ENCODE assay signal across 21 cellular contexts in genomic region chr2:75325594-75325993, GRCh38.
A peak's percentile ranks its signal among the peaks of the same experiment; 100 is the strongest.
DNase-seq lines count a peak whose midpoint lies in the region; ATAC-seq and TF ChIP-seq lines count a peak whose summit lies in the region.
"Had no signal": no experiment of that assay in that cellular context is flagged by ENCODE, and none has a peak within 500 bp of the region (broad histone marks: within the 10 kb centered on the region; RNA-seq: fewer than 3 reads in every experiment).

No MANE protein-coding gene starts in this region.

- H3K4me1 Mint-ChIP-seq in WTC11 (peaks cover 29% of the 10 kb centered on the region), neural crest cell (peaks cover 25% of the 10 kb centered on the region)
- H3K4me1 Mint-ChIP-seq: CD14-positive monocyte had no signal

- H3K27me3 Mint-ChIP-seq in WTC11 (ENCODE audit: low read depth), result no peaks in the 10 kb centered on the region
- no peaks in the 10 kb centered on the region for H3K27me3 Mint-ChIP-seq in neural crest cell (ENCODE audit: low read depth)

- POLR2A ChIA-PET in WTC11 (lab: Charles Lee), result no interaction called here

- TF ChIP-seq CTCF in WTC11 (IDR thresholded peaks at IDR 0.05), result no peak
- TF ChIP-seq CTCF in neural crest cell (conservative IDR thresholded peaks at IDR 0.05), result no peak
- no peak for TF ChIP-seq CTCF in GM20000 (IDR thresholded peaks at IDR 0.05; ENCODE audit: extremely low read depth, missing control alignments)

- no peaks in the 10 kb centered on the region for H3K9me3 Mint-ChIP-seq in WTC11
- H3K9me3 Mint-ChIP-seq in neural crest cell, result peaks cover 5% of the 10 kb centered on the region
- H3K9me3 Mint-ChIP-seq: CD4-positive, alpha-beta T cell had no signal

- DNase-seq in ELF-1 (ENCODE audit: low read depth, low spot score) (peak; percentile 76), WTC11 (ENCODE audit: low spot score) (no peak), iPS-NIHi7 (ENCODE audit: extremely low spot score) (peak; percentile 46), neural crest cell (ENCODE audit: low read depth, low spot score) (no peak), GM20000 (ENCODE audit: low spot score) (no peak), mesenteric fat pad (ENCODE audit: low spot score) (no peak)
- DNase-seq in stimulated activated CD4-positive, alpha-beta T cell treated with anti-CD3 and anti-CD28 coated beads, Interleukin-2, amount 100 ng/mL, for 48 hours, result no peak
- DNase-seq: 8988T; ACHN; AML-193; BE2C; Calu3; CD4-positive, alpha-beta T cell; COR-L47; DMS53; DMS79 treated with DMSO at 0.1 percent for 48 hours; GOT3; H7; HCEC 1CT had no signal

- no peak overlapping the region for H3K27ac Mint-ChIP-seq in WTC11
- peak overlapping the region; percentile 69 for H3K27ac Mint-ChIP-seq in neural crest cell (ENCODE audit: unreplicated experiment)
- H3K27ac Mint-ChIP-seq: CD14-positive monocyte; CD4-positive, alpha-beta T cell had no signal

- H3K36me3 Mint-ChIP-seq in WTC11 (no peaks in the 10 kb centered on the region), neural crest cell (ENCODE audit: low read depth) (no peaks in the 10 kb centered on the region)
- H3K36me3 Mint-ChIP-seq: CD14-positive monocyte had no signal

- CTCF ChIA-PET in WTC11 (lab: Charles Lee), result interaction anchor here (1.3 kb wide), 1 partner anchor 10 kb away, joined by 5 read pairs; no protein-coding TSS in a partner anchor

- ATAC-seq in WTC11, result peak; percentile 75
- ATAC-seq: A549 had no signal

- no peak overlapping the region for H3K4me3 Mint-ChIP-seq in WTC11
- no peak overlapping the region for H3K4me3 Mint-ChIP-seq in neural crest cell
- H3K4me3 Mint-ChIP-seq: CD14-positive monocyte; CD4-positive, alpha-beta T cell had no signal

TF ChIP-seq in WTC11, 78 proteins besides CTCF, POLR2A, EP300 and RAD21:
- TF ChIP-seq ZSCAN18 (CRISPR knock-in tag; IDR thresholded peaks at IDR 0.05), result no peak
- no peak for TF ChIP-seq ETV6 (CRISPR knock-in tag; IDR thresholded peaks at IDR 0.05)
- TF ChIP-seq OVOL2 (CRISPR knock-in tag; IDR thresholded peaks at IDR 0.05; ENCODE audit: borderline replicate concordance), result no peak
- TF ChIP-seq IRF2 (CRISPR knock-in tag; IDR thresholded peaks at IDR 0.05; ENCODE audit: borderline replicate concordance, low read depth), result no peak
- no peak for TF ChIP-seq SMAD3 (CRISPR knock-in tag; IDR thresholded peaks at IDR 0.05; ENCODE audit: borderline replicate concordance)
- TF ChIP-seq E2F5 (CRISPR knock-in tag; IDR thresholded peaks at IDR 0.05), result no peak
- no peak for TF ChIP-seq FOXP1 (CRISPR knock-in tag; IDR thresholded peaks at IDR 0.05; ENCODE audit: borderline replicate concordance)
- TF ChIP-seq ZNF232 (CRISPR knock-in tag; IDR thresholded peaks at IDR 0.05), result no peak
- no peak for TF ChIP-seq PRRX2 (CRISPR knock-in tag; IDR thresholded peaks at IDR 0.05)
- TF ChIP-seq USF2 (CRISPR knock-in tag; IDR thresholded peaks at IDR 0.05), result no peak
- no peak for TF ChIP-seq ZNF423 (CRISPR knock-in tag; IDR thresholded peaks at IDR 0.05)
- TF ChIP-seq CREM (CRISPR knock-in tag; IDR thresholded peaks at IDR 0.05), result no peak
- TF ChIP-seq ZNF263 (CRISPR knock-in tag; IDR thresholded peaks at IDR 0.05; ENCODE audit: low read depth), result no peak
- no peak for TF ChIP-seq PREB (CRISPR knock-in tag; IDR thresholded peaks at IDR 0.05; ENCODE audit: borderline replicate concordance)
- TF ChIP-seq ZNF281 (CRISPR knock-in tag; IDR thresholded peaks at IDR 0.05), result no peak

Comparison
In these comparisons a context has a peak if more than half of its experiments do, and no peak if none do; other contexts are left out.
1. DNase-seq: peak in ELF-1 (single experiment) and iPS-NIHi7 (single experiment); none in WTC11 (single experiment), neural crest cell (single experiment), stimulated activated CD4-positive, alpha-beta T cell treated with anti-CD3 and anti-CD28 coated beads, Interleukin-2, amount 100 ng/mL, for 48 hours (0 of 2), GM20000 (single experiment) and mesenteric fat pad (single experiment).